ENCODE assay signal across 8 cellular contexts in genomic region chr5:140664353-140665119, GRCh38. TPM values are rescaled to one million over a fixed set of nuclear protein-coding genes. Genes with fewer than 3 reads are reported as not detected.
A peak's percentile ranks its signal among the peaks of the same experiment; 100 is the strongest.
DNase-seq lines count a peak whose midpoint lies in the region; ATAC-seq and TF ChIP-seq lines count a peak whose summit lies in the region.

TSS of gene WDR55 (plus strand) at chr5:140664904. CDS start at chr5:140664913, 9 bp downstream.

- TF ChIP-seq CTCF in GM06990 (IDR thresholded peaks at IDR 0.05; ENCODE audit: insufficient read depth, low read length, poor library complexity, severe bottlenecking) = no peak
- no peak for TF ChIP-seq CTCF in omental fat pad (IDR thresholded peaks at IDR 0.05)
- TF ChIP-seq CTCF in testis (IDR thresholded peaks at IDR 0.05) = no peak

- H3K4me1 Mint-ChIP-seq in activated naive CD8-positive, alpha-beta T cell (ENCODE audit: low read depth) = peaks cover 37% of the 10 kb centered on the region

- peaks cover 11% of the 10 kb centered on the region for H3K4me1 ChIP-seq in testis

- WGBS in testis, 2 donors = 0 to 1% methylated on average over 22 to 54 of the region's 54 CpGs

- intact Hi-C loops in testis (cut with DNase I; ENCODE audit: low total_unique reads) = no loop called here

- ATAC-seq in HG02571 (IDR thresholded peaks at IDR 0.05; ENCODE audit: unreplicated experiment) (peak; percentile 96), omental fat pad (ENCODE audit: low FRiP score) (peak; percentile 98)

- peaks cover 31% of the 10 kb centered on the region for H3K36me3 ChIP-seq in GM06990 (ENCODE audit: control insufficient read depth, insufficient read depth, low read length)
- H3K36me3 ChIP-seq in testis (ENCODE audit: low read depth, missing control alignments) = peaks cover 3% of the 10 kb centered on the region

- peak within 1 kb of the TSS; percentile 95 for H3K27ac Mint-ChIP-seq in activated naive CD8-positive, alpha-beta T cell

- H3K4me3 Mint-ChIP-seq in activated naive CD8-positive, alpha-beta T cell = peak within 1 kb of the TSS; percentile 98

- peak within 1 kb of the TSS; percentile 79 for H3K4me3 ChIP-seq in GM06990 (replicated peaks; ENCODE audit: low read depth, low read length)
- H3K4me3 ChIP-seq in testis = peak within 1 kb of the TSS; percentile 67 to 83

- DNase-seq in GM06990 (ENCODE audit: extremely low read depth, insufficient read length) = peak; percentile 92
- peak; percentile 84 for DNase-seq in NCI-H1048 (lab: John Stamatoyannopoulos, UW)
- peak; percentile 96 for DNase-seq in SKM-1 (lab: John Stamatoyannopoulos, UW; ENCODE audit: unreplicated experiment)
- DNase-seq in glomerular visceral epithelial cell (ENCODE audit: extremely low spot score) = peak; percentile 95
- DNase-seq in omental fat pad (ENCODE audit: low spot score) = peak; percentile 89
- DNase-seq in testis = peak; percentile 98

- peaks cover 15% of the 10 kb centered on the region for H3K36me3 Mint-ChIP-seq in activated naive CD8-positive, alpha-beta T cell

- no peaks in the 10 kb centered on the region for H3K27me3 Mint-ChIP-seq in activated naive CD8-positive, alpha-beta T cell

- H3K9me3 Mint-ChIP-seq in activated naive CD8-positive, alpha-beta T cell (ENCODE audit: low read depth) = no peaks in the 10 kb centered on the region

- TF ChIP-seq POLR2A in testis (IDR thresholded peaks at IDR 0.05) = peak; percentile 29

- H3K27me3 ChIP-seq in GM06990 (replicated peaks; ENCODE audit: control insufficient read depth, insufficient read depth, low read length) (no peaks in the 10 kb centered on the region), testis (no peaks in the 10 kb centered on the region)

- H3K9me3 ChIP-seq in testis = no peaks in the 10 kb centered on the region

- H3K27ac ChIP-seq in testis = peak within 1 kb of the TSS; percentile 79

RNA-seq across cellular contexts. Expression of gene WDR55, which starts in this region (rescaled TPM):
- total RNA-seq in omental fat pad (10 to 100 TPM; 21.2 to 29.9 (median 25.2) TPM), testis (10 to 100 TPM; 17.6 to 21.1 TPM)
- 11.7 TPM for polyA plus RNA-seq in testis (ENCODE audit: insufficient read depth, low read depth, low replicate concordance)

Comparison
In these comparisons a context has a peak if more than half of its experiments do, and no peak if none do; other contexts are left out.
1. Peak in every context shown above with its lines: DNase-seq, ATAC-seq, H3K4me3 ChIP-seq and H3K27ac ChIP-seq.